Comparison of ENCODE assay signal across 17 cellular contexts in the genomic region with DNA sequence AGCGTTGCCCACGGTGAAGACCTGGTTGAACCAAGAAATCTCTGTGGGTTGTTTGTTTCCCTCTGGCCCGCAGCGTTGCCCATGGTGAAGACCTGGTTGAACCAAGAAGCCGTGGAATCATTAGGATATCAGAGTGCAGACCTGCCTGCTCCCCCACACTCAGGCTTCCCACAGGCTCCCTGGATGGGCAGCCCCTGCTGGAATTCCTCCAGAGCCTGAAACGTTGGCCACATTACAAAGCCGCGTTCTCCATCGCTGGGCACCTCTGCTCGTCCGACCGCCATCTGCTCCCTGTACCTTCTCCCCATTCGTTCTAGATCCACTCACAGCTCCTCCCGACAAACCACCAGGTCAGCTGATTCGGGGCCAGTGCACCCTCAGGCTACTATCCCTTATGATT.
"Had no signal": no experiment of that assay in that cellular context is flagged by ENCODE, and none has a peak within 500 bp of the region (broad histone marks: within the 10 kb centered on the region; RNA-seq: fewer than 3 reads in every experiment).

No MANE protein-coding gene starts in this region.

- H3K9me2 ChIP-seq: SK-N-SH had no signal

- H3K9me3 ChIP-seq: SK-N-SH had no signal

- DNase-seq: KBM-7, MV-4-11, NCI-H1048, NCI-H1105, NCI-H1417, NCI-H1436 treated with DMSO at 0.1 percent for 48 hours, NCI-H1694, NCI-H187 treated with DMSO at 0.1 percent for 48 hours, NCI-H2029 treated with DMSO at 0.1 percent for 48 hours, NCI-H2227 treated with DMSO at 0.1 percent for 48 hours, NCI-H524 treated with DMSO at 0.1 percent for 48 hours, NCI-H69, NCI-H774, SHP77, SK-N-SH, SW 1271 had no signal

- H3K4me2 ChIP-seq: SK-N-SH had no signal

- H3K27ac ChIP-seq: RWPE1 had no signal
